Comparison of ENCODE assay signal across 16 cellular contexts in genomic region chr21:34992736-34993135, GRCh38. TPM values are rescaled to one million over a fixed set of nuclear protein-coding genes. Genes with fewer than 3 reads are reported as not detected.
DNase-seq lines count a peak whose midpoint lies in the region; ATAC-seq and TF ChIP-seq lines count a peak whose summit lies in the region.
"Had no signal": no experiment of that assay in that cellular context is flagged by ENCODE, and none has a peak within 500 bp of the region (broad histone marks: within the 10 kb centered on the region; RNA-seq: fewer than 3 reads in every experiment).

No MANE protein-coding gene starts in this region.

- CTCF ChIA-PET in mammary epithelial cell (lab: Charles Lee; ENCODE audit: low non-redundant PET) = no interaction called here

- H3K9me3 ChIP-seq in mammary epithelial cell (replicated peaks; ENCODE audit: insufficient read depth, low read length) = no peaks in the 10 kb centered on the region
- H3K9me3 ChIP-seq in left lung = no peaks in the 10 kb centered on the region
- H3K9me3 ChIP-seq in smooth muscle cell (replicated peaks; ENCODE audit: low read depth) = no peaks in the 10 kb centered on the region
- H3K9me3 ChIP-seq: A549, Peyer's patch had no signal

- peaks cover 19% of the 10 kb centered on the region for H3K4me1 Mint-ChIP-seq in nephron progenitor cell

- no peaks in the 10 kb centered on the region for H3K36me3 Mint-ChIP-seq in nephron progenitor cell (ENCODE audit: low read depth)

- H3K27ac ChIP-seq in mammary epithelial cell (ENCODE audit: insufficient read depth, low read depth, low read length) = peak overlapping the region; percentile 35
- no peak overlapping the region for H3K27ac ChIP-seq in left lung
- no peak overlapping the region for H3K27ac ChIP-seq in smooth muscle cell (ENCODE audit: low read depth)
- H3K27ac ChIP-seq: Peyer's patch had no signal

- 9% methylated on average over 10 of the region's 11 CpGs for WGBS in mammary epithelial cell (ENCODE audit: low coverage, missing lambda C conversion rate)
- 85% methylated on average over 11 of the region's 11 CpGs for WGBS in smooth muscle cell (ENCODE audit: low lambda C conversion rate)

- H3K79me2 ChIP-seq in mammary epithelial cell (ENCODE audit: insufficient read depth, low read length) = no peaks in the 10 kb centered on the region
- peaks cover 19% of the 10 kb centered on the region for H3K79me2 ChIP-seq in smooth muscle cell (ENCODE audit: low read depth)

- peaks cover 33% of the 10 kb centered on the region for H3K4me1 ChIP-seq in mammary epithelial cell (ENCODE audit: insufficient read depth, low read length)
- peaks cover 4 to 46% of the 10 kb centered on the region in 2 donors for H3K4me1 ChIP-seq in left lung
- H3K4me1 ChIP-seq in smooth muscle cell (ENCODE audit: low read depth) = peaks cover 17% of the 10 kb centered on the region
- H3K4me1 ChIP-seq: A549 had no signal

- H3K27ac Mint-ChIP-seq in nephron progenitor cell = no peak overlapping the region

- H3K27me3 ChIP-seq in mammary epithelial cell (ENCODE audit: insufficient read depth, low read length) = no peaks in the 10 kb centered on the region
- no peaks in the 10 kb centered on the region for H3K27me3 ChIP-seq in left lung
- H3K27me3 ChIP-seq in smooth muscle cell (ENCODE audit: low read depth) = no peaks in the 10 kb centered on the region
- H3K27me3 ChIP-seq: Peyer's patch had no signal

- H3K36me3 ChIP-seq in mammary epithelial cell (ENCODE audit: insufficient read depth, low read length) (no peaks in the 10 kb centered on the region), left lung (no peaks in the 10 kb centered on the region), smooth muscle cell (ENCODE audit: low read depth) (no peaks in the 10 kb centered on the region)
- H3K36me3 ChIP-seq: Peyer's patch had no signal

- DNase-seq in Right ventricle myocardium superior (peak; percentile 41), left ventricle myocardium superior (no peak), mammary epithelial cell (peak; percentile 94), left lung (no peak), smooth muscle cell (lab: John Stamatoyannopoulos, UW; ENCODE audit: unreplicated experiment) (no peak), nephron progenitor cell (no peak)
- DNase-seq: activated CD4-positive, alpha-beta T cell treated with anti-CD3 and anti-CD28 coated beads for 4 hours; activated T-cell treated with anti-CD3 and anti-CD28 coated beads, Interleukin-2, amount 50 U/mL, for 48 hours; effector CD4-positive, alpha-beta T cell; NCI-H524 treated with DMSO at 0.1 percent for 48 hours; Peyer's patch; T-helper 1 cell had no signal

- BruUV-seq in mammary epithelial cell (replicated peaks; lab: Mats Ljungman, UMichigan) = no TSS peak

- TF ChIP-seq CTCF in mammary epithelial cell (conservative IDR thresholded peaks at IDR 0.05 in 1 of 2, IDR thresholded peaks at IDR 0.05 in 1 of 2; ENCODE audit: extremely low read depth in 1 of 2, insufficient read depth in 1 of 2, low read depth in 1 of 2, low read length in 2 of 2) (no peak), left lung (IDR thresholded peaks at IDR 0.05) (no peak), smooth muscle cell (IDR thresholded peaks at IDR 0.05; ENCODE audit: borderline replicate concordance, insufficient read depth, poor library complexity, severe bottlenecking) (no peak), nephron progenitor cell (IDR thresholded peaks at IDR 0.05) (no peak)

- ATAC-seq in Right ventricle myocardium superior (ENCODE audit: poor library complexity) (no peak), left ventricle myocardium superior (no peak), left lung (peak; percentile 11), GM18867 (IDR thresholded peaks at IDR 0.05; ENCODE audit: unreplicated experiment) (no peak), HG02571 (IDR thresholded peaks at IDR 0.05; ENCODE audit: unreplicated experiment) (no peak)
- ATAC-seq: A549 had no signal

- peak overlapping the region; percentile 52 for H3K4me2 ChIP-seq in mammary epithelial cell (ENCODE audit: insufficient read depth, low read depth, low read length)
- no peak overlapping the region for H3K4me2 ChIP-seq in smooth muscle cell
- H3K4me2 ChIP-seq: A549 had no signal

- intact Hi-C loops in Right ventricle myocardium superior (cut with DNase I) (no loop called here), left ventricle myocardium superior (cut with micrococcal nuclease) (no loop called here), mammary epithelial cell (cut with micrococcal nuclease) (no loop called here), left lung (cut with DNase I) (no loop called here)

- no peak overlapping the region for H3K4me3 Mint-ChIP-seq in nephron progenitor cell

- peak overlapping the region; percentile 57 for H2AFZ ChIP-seq in mammary epithelial cell (ENCODE audit: low read depth, low read length)
- H2AFZ ChIP-seq in smooth muscle cell (ENCODE audit: low read depth) = no peak overlapping the region

- H3K4me3 ChIP-seq in mammary epithelial cell (replicated peaks in 1 of 3; ENCODE audit: insufficient read depth in 1 of 3, low read depth in 2 of 3, low read length in 3 of 3) (no peak overlapping the region), left lung (no peak overlapping the region), smooth muscle cell (no peak overlapping the region)
- H3K4me3 ChIP-seq: A549, Peyer's patch had no signal

- dilution Hi-C loops in mammary epithelial cell (cut with HindIII; ENCODE audit: low sequenced_read_pairs) = no loop called here

- no peak overlapping the region for H3K9ac ChIP-seq in mammary epithelial cell (ENCODE audit: insufficient read depth, low read length)
- no peak overlapping the region for H3K9ac ChIP-seq in smooth muscle cell (ENCODE audit: low read depth)

- H3K27me3 Mint-ChIP-seq in nephron progenitor cell (ENCODE audit: low read depth, poor library complexity) = peaks cover 7% of the 10 kb centered on the region

- in situ Hi-C loops in mammary epithelial cell (cut with MboI; ENCODE audit: low sequenced_read_pairs in 2 of 2) = no loop called here

- H3F3A ChIP-seq in smooth muscle cell (ENCODE audit: low read depth) = peaks cover 14% of the 10 kb centered on the region

- H3K9me3 Mint-ChIP-seq in nephron progenitor cell = no peaks in the 10 kb centered on the region

- no peaks in the 10 kb centered on the region for H4K20me1 ChIP-seq in mammary epithelial cell (ENCODE audit: insufficient read depth, low read length)
- peaks cover 9% of the 10 kb centered on the region for H4K20me1 ChIP-seq in smooth muscle cell (ENCODE audit: low read depth)

RNA-seq across cellular contexts. Expression of gene RUNX1, which starts 56.4 kb away (rescaled TPM):
- 1.5 TPM for total RNA-seq in Right ventricle myocardium superior
- total RNA-seq in left ventricle myocardium superior = 2.2 TPM
- 100 to 1,000 TPM; 126 to 133 TPM for total RNA-seq in mammary epithelial cell
- 45.8 TPM for polyA plus RNA-seq in mammary epithelial cell
- polyA minus RNA-seq in mammary epithelial cell = 102 TPM
- total RNA-seq in left lung = 10 to 100 TPM; 81.1 to 89.6 TPM
- 55.6 and 97.6 TPM in 2 replicates for total RNA-seq in smooth muscle cell
- 33.4 and 35.1 TPM in 2 replicates for polyA plus RNA-seq in smooth muscle cell
- polyA plus RNA-seq: neural cell had no signal

Comparison
In these comparisons a context has a peak if more than half of its experiments do, and no peak if none do; other contexts are left out.
1. DNase-seq: peak in Right ventricle myocardium superior (single experiment) and mammary epithelial cell (single experiment); none in left ventricle myocardium superior (single experiment), left lung (0 of 2), smooth muscle cell (single experiment) and nephron progenitor cell (single experiment).
2. RNA of gene RUNX1, which starts 56.4 kb away (total RNA-seq): 126 to 133 TPM in mammary epithelial cell, 55.6 to 97.6 TPM in smooth muscle cell and 81.1 to 89.6 TPM in left lung; 2.2 TPM in left ventricle myocardium superior (single experiment) and 1.5 TPM in Right ventricle myocardium superior (single experiment); every median in the first group is over 10 times any median in the second.